Comparison of ENCODE assay signal across 16 cellular contexts in the genomic region with DNA sequence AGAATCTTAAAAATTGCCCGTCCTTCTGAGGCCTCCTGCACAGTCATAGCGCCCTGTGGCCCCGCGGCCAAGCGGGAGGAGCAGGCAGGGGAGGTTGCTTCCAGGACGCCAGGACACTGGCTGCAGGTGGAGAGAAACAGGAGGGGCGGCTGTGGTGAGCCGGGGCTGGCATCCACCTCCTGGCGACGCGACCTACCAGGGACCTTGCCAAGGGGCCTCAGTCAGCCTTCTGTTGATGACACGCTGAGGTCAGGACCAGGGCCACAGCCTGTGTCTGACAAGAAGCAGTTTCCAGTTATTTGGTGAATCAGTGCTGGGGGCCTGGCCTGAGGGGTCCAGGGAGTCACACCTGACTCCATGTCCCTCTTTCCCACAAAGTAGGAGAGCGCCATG. TPM values are rescaled to one million over a fixed set of nuclear protein-coding genes. Genes with fewer than 3 reads are reported as not detected.
DNase-seq lines count a peak whose midpoint lies in the region; ATAC-seq and TF ChIP-seq lines count a peak whose summit lies in the region.
"Had no signal": no experiment of that assay in that cellular context is flagged by ENCODE, and none has a peak within 500 bp of the region (broad histone marks: within the 10 kb centered on the region; RNA-seq: fewer than 3 reads in every experiment).

No MANE protein-coding gene starts in this region.

- no peaks in the 10 kb centered on the region for H3K27me3 ChIP-seq in stomach smooth muscle (ENCODE audit: control insufficient read depth in 1 of 2, insufficient read depth in 2 of 2, low read length in 2 of 2)

- H3K9me3 ChIP-seq in stomach smooth muscle (ENCODE audit: control insufficient read depth in 2 of 2, low read length in 2 of 2): no peaks in the 10 kb centered on the region
- H3K9me3 ChIP-seq: HAP-1 had no signal

- H3K27ac ChIP-seq in stomach smooth muscle (ENCODE audit: low read length): peak overlapping the region; percentile 1

- H3K9me3 Mint-ChIP-seq in IgD-negative memory B cell: no peaks in the 10 kb centered on the region
- H3K9me3 Mint-ChIP-seq in mesothelial cell of epicardium: no peaks in the 10 kb centered on the region
- H3K9me3 Mint-ChIP-seq: activated CD4-positive, alpha-beta memory T cell treated with anti-CD3 and anti-CD28 coated beads for 36 hours; activated naive CD4-positive, alpha-beta T cell treated with anti-CD3 and anti-CD28 coated beads, Interleukin-2, amount 50 U/mL, for 24 hours; CD8-positive, alpha-beta memory T cell had no signal

- H3K36me3 Mint-ChIP-seq in IgD-negative memory B cell: peaks cover 1% of the 10 kb centered on the region
- H3K36me3 Mint-ChIP-seq in mesothelial cell of epicardium: no peaks in the 10 kb centered on the region
- H3K36me3 Mint-ChIP-seq: activated naive CD4-positive, alpha-beta T cell treated with anti-CD3 and anti-CD28 coated beads, Interleukin-2, amount 50 U/mL, for 24 hours had no signal

- no peak for TF ChIP-seq CTCF in mesothelial cell of epicardium (IDR thresholded peaks at IDR 0.05; ENCODE audit: unreplicated experiment)

- H3K4me1 Mint-ChIP-seq in IgD-negative memory B cell (peaks cover 16 to 31% (median 25%) of the 10 kb centered on the region in 3 donors), mesothelial cell of epicardium (peaks cover 25% of the 10 kb centered on the region)

- no peak for ATAC-seq in GM19463 (IDR thresholded peaks at IDR 0.05; ENCODE audit: unreplicated experiment)
- no peak for ATAC-seq in sciatic nerve
- no peak for ATAC-seq in GM19397 (IDR thresholded peaks at IDR 0.05; ENCODE audit: unreplicated experiment)
- ATAC-seq in GM18505 (IDR thresholded peaks at IDR 0.05; ENCODE audit: unreplicated experiment): no peak
- ATAC-seq: T-helper 17 cell had no signal

- H3K27ac Mint-ChIP-seq in IgD-negative memory B cell (peak overlapping the region in 1 of 3 donors; percentile 84), mesothelial cell of epicardium (peak overlapping the region; percentile 25)
- H3K27ac Mint-ChIP-seq: activated CD4-positive, alpha-beta memory T cell treated with anti-CD3 and anti-CD28 coated beads for 36 hours; T-helper 17 cell had no signal

- no peaks in the 10 kb centered on the region for H3K27me3 Mint-ChIP-seq in IgD-negative memory B cell
- H3K27me3 Mint-ChIP-seq in mesothelial cell of epicardium (ENCODE audit: low read depth): no peaks in the 10 kb centered on the region
- H3K27me3 Mint-ChIP-seq: activated CD4-positive, alpha-beta memory T cell treated with anti-CD3 and anti-CD28 coated beads for 36 hours; activated naive CD4-positive, alpha-beta T cell treated with anti-CD3 and anti-CD28 coated beads, Interleukin-2, amount 50 U/mL, for 24 hours; CD8-positive, alpha-beta memory T cell; T-helper 17 cell had no signal

- H3K36me3 ChIP-seq in stomach smooth muscle (ENCODE audit: control insufficient read depth in 2 of 2, insufficient read depth in 2 of 2, low read length in 2 of 2): no peaks in the 10 kb centered on the region
- H3K36me3 ChIP-seq: HAP-1 had no signal

- TF ChIP-seq POLR2A in GM18505 (IDR thresholded peaks at IDR 0.05; ENCODE audit: borderline replicate concordance, extremely low read depth, insufficient read depth, insufficient read length): no peak

- DNase-seq in cerebellar cortex (ENCODE audit: low spot score): peak; percentile 75
- DNase-seq in mesothelial cell of epicardium (ENCODE audit: low spot score in 2 of 2, unreplicated experiment in 2 of 2): no peak
- DNase-seq in sciatic nerve (ENCODE audit: low spot score): no peak
- DNase-seq: activated CD4-positive, alpha-beta memory T cell treated with anti-CD3 and anti-CD28 coated beads for 36 hours; CD8-positive, alpha-beta memory T cell; KG1; NCI-H2081; T-helper 17 cell had no signal

- H3K4me3 Mint-ChIP-seq in IgD-negative memory B cell (peak overlapping the region in 3 of 4 donors; percentile 17 to 45 (median 28)), mesothelial cell of epicardium (no peak overlapping the region)
- H3K4me3 Mint-ChIP-seq: activated CD4-positive, alpha-beta memory T cell treated with anti-CD3 and anti-CD28 coated beads for 36 hours; activated naive CD4-positive, alpha-beta T cell treated with anti-CD3 and anti-CD28 coated beads, Interleukin-2, amount 50 U/mL, for 24 hours; T-helper 17 cell had no signal

- H3K4me1 ChIP-seq in stomach smooth muscle (ENCODE audit: control insufficient read depth, insufficient read depth, low read length): peaks cover 30% of the 10 kb centered on the region

- intact Hi-C loops in sciatic nerve (cut with DNase I): no loop called here

- H3K4me3 ChIP-seq in stomach smooth muscle (ENCODE audit: low read length in 2 of 2): peak overlapping the region in 1 of 2 donors; percentile 15
- H3K4me3 ChIP-seq: HAP-1, smooth muscle cell had no signal

- peak overlapping the region; percentile 19 to 29 for H3K9ac ChIP-seq in stomach smooth muscle (ENCODE audit: low read length in 2 of 2)

RNA-seq across cellular contexts. Expression of a gene that starts 13.3 kb away (rescaled TPM):
- 83.9 TPM for polyA plus RNA-seq in IgD-negative memory B cell
- total RNA-seq in mesothelial cell of epicardium: 92.6 to 97.1 TPM (median 95.9 TPM) in 3 replicates
- total RNA-seq in sciatic nerve: 140 TPM

RNA-seq across cellular contexts. Expression of a gene that starts 31.7 kb away (rescaled TPM):
- polyA plus RNA-seq in IgD-negative memory B cell: 136 TPM
- total RNA-seq in mesothelial cell of epicardium (33.0 to 34.7 TPM (median 34.1 TPM) in 3 replicates), sciatic nerve (54.0 TPM)

RNA-seq across cellular contexts. Expression of a gene that starts 32.3 kb away (rescaled TPM):
- 0.83 TPM for polyA plus RNA-seq in IgD-negative memory B cell
- total RNA-seq in mesothelial cell of epicardium (11.0 to 14.4 TPM (median 13.8 TPM) in 3 replicates), sciatic nerve (37.8 TPM)

RNA-seq across cellular contexts. Expression of a gene that starts 48.9 kb away (rescaled TPM):
- 8.2 TPM for polyA plus RNA-seq in IgD-negative memory B cell
- total RNA-seq in mesothelial cell of epicardium (112 to 118 TPM (median 114 TPM) in 3 replicates), sciatic nerve (65.7 TPM)
